In genomic region chr12:104494137-104494815, GRCh38 we compare ENCODE assay signal across 1 cellular context.
TF ChIP-seq lines count a peak whose summit lies in the region.

No MANE protein-coding gene starts in this region.

TF ChIP-seq in K562, 482 proteins besides CTCF, POLR2A, EP300 and RAD21 (continued from another document and continues in another):
- TF ChIP-seq ARID3B (CRISPR knock-in tag; IDR thresholded peaks at IDR 0.05; ENCODE audit: borderline replicate concordance) = no peak
- no peak for TF ChIP-seq HEY1 (CRISPR knock-in tag; IDR thresholded peaks at IDR 0.05; ENCODE audit: borderline replicate concordance)
- TF ChIP-seq ID3 (CRISPR knock-in tag; IDR thresholded peaks at IDR 0.05) = no peak
- TF ChIP-seq ID3 (tag; IDR thresholded peaks at IDR 0.05) = 0 out of 2 replicates have a peak, but pooled peaks have one; percentile 5
- no peak for TF ChIP-seq HDAC6 (IDR thresholded peaks at IDR 0.05; ENCODE audit: low read depth, low read length)
- TF ChIP-seq RBBP5 (IDR thresholded peaks at IDR 0.05; ENCODE audit: borderline replicate concordance, insufficient read depth, low read length, poor library complexity, severe bottlenecking) = peak; percentile 56
- TF ChIP-seq E2F4 (CRISPR knock-in tag; IDR thresholded peaks at IDR 0.05; ENCODE audit: low read depth) = no peak
- TF ChIP-seq ZNF75A (CRISPR knock-in tag; IDR thresholded peaks at IDR 0.05) = no peak
- no peak for TF ChIP-seq TFAM (CRISPR knock-in tag; conservative IDR thresholded peaks at IDR 0.05)
- no peak for TF ChIP-seq ETV5 (CRISPR knock-in tag; IDR thresholded peaks at IDR 0.05; ENCODE audit: low read depth)
- TF ChIP-seq SIN3A (IDR thresholded peaks at IDR 0.05; ENCODE audit: borderline replicate concordance in 2 of 2, control insufficient read depth in 1 of 2, low read depth in 2 of 2, low read length in 2 of 2) = no peak
- no peak for TF ChIP-seq CREB5 (CRISPR knock-in tag; IDR thresholded peaks at IDR 0.05)
- TF ChIP-seq USF1 (CRISPR knock-in tag; IDR thresholded peaks at IDR 0.05) = peak; percentile 44; the same call in 1 of the 2 replicates
- TF ChIP-seq ATF2 (CRISPR knock-in tag; IDR thresholded peaks at IDR 0.05) = no peak
- no peak for TF ChIP-seq CREB3L1 (IDR thresholded peaks at IDR 0.05; ENCODE audit: borderline replicate concordance, low read depth)
- TF ChIP-seq PHB (CRISPR knock-in tag; IDR thresholded peaks at IDR 0.05) = no peak
- TF ChIP-seq SMARCB1 (IDR thresholded peaks at IDR 0.05; ENCODE audit: insufficient read length, low read depth) = no peak
- no peak for TF ChIP-seq PRPF4 (IDR thresholded peaks at IDR 0.05; ENCODE audit: insufficient read depth, low read depth, low read length, poor library complexity, severe bottlenecking)
- TF ChIP-seq ATF1 (CRISPR knock-in tag; IDR thresholded peaks at IDR 0.05) = no peak
- TF ChIP-seq ATF1 (tag; IDR thresholded peaks at IDR 0.05) = peak; percentile 48
- no peak for TF ChIP-seq ZNF644 (tag; IDR thresholded peaks at IDR 0.05; ENCODE audit: low read depth)
- TF ChIP-seq POLR2G (IDR thresholded peaks at IDR 0.05; ENCODE audit: low read depth, low read length) = no peak
- TF ChIP-seq HMG20B (CRISPR knock-in tag; IDR thresholded peaks at IDR 0.05) = no peak
- TF ChIP-seq ZNF197 (CRISPR knock-in tag; IDR thresholded peaks at IDR 0.05; ENCODE audit: low read depth) = 0 out of 2 replicates have a peak, but pooled peaks have one; percentile 68
- TF ChIP-seq ZNF121 (CRISPR knock-in tag; conservative IDR thresholded peaks at IDR 0.05) = no peak
- TF ChIP-seq POLR2AphosphoS2 (IDR thresholded peaks at IDR 0.05; ENCODE audit: low read length) = no peak
- TF ChIP-seq NUFIP1 (IDR thresholded peaks at IDR 0.05; ENCODE audit: partially characterized antibody) = no peak
- no peak for TF ChIP-seq ZNF668 (CRISPR knock-in tag; IDR thresholded peaks at IDR 0.05)
- TF ChIP-seq TAL1 (IDR thresholded peaks at IDR 0.05) = no peak
- TF ChIP-seq NR0B1 (IDR thresholded peaks at IDR 0.05; ENCODE audit: partially characterized antibody) = no peak
- TF ChIP-seq CREB3 (tag; conservative IDR thresholded peaks at IDR 0.05; ENCODE audit: low read depth) = no peak
- TF ChIP-seq MIER1 (IDR thresholded peaks at IDR 0.05; ENCODE audit: low read depth) = no peak
- 0 out of 2 replicates have a peak, but pooled peaks have one; percentile 27 for TF ChIP-seq CTBP1 (IDR thresholded peaks at IDR 0.05; ENCODE audit: borderline replicate concordance)
- TF ChIP-seq KLF6 (CRISPR knock-in tag; IDR thresholded peaks at IDR 0.05; ENCODE audit: borderline replicate concordance) = no peak
- no peak for TF ChIP-seq ARID3A (IDR thresholded peaks at IDR 0.05; ENCODE audit: borderline replicate concordance, low read depth, low read length)
- no peak for TF ChIP-seq MXI1 (IDR thresholded peaks at IDR 0.05; ENCODE audit: low read depth, low read length)
- no peak for TF ChIP-seq FOXO4 (CRISPR knock-in tag; IDR thresholded peaks at IDR 0.05)
- no peak for TF ChIP-seq ELK1 (CRISPR knock-in tag; IDR thresholded peaks at IDR 0.05)
- no peak for TF ChIP-seq ZNF140 (CRISPR knock-in tag; IDR thresholded peaks at IDR 0.05)
